In genomic region chr1:103643908-103644307, GRCh38 we compare ENCODE assay signal across 6 cellular contexts. TPM values are rescaled to one million over a fixed set of nuclear protein-coding genes. Genes with fewer than 3 reads are reported as not detected.
"Had no signal": no experiment of that assay in that cellular context is flagged by ENCODE, and none has a peak within 500 bp of the region (broad histone marks: within the 10 kb centered on the region; RNA-seq: fewer than 3 reads in every experiment).

No MANE protein-coding gene starts in this region.

RNA-seq across cellular contexts. Expression of gene AMY1A, which starts 11.7 kb away (rescaled TPM):
- total RNA-seq: M059J, PC-9, Right ventricle myocardium inferior, SJCRH30, SK-MEL-5 had no signal
- polyA plus RNA-seq: K562 had no signal

RNA-seq across cellular contexts. Expression of gene AMY2A, which starts 26.7 kb away (rescaled TPM):
- total RNA-seq: M059J, PC-9, Right ventricle myocardium inferior, SJCRH30, SK-MEL-5 had no signal
- polyA plus RNA-seq: K562 had no signal

RNA-seq across cellular contexts. Expression of gene AMY1B, which starts 52.1 kb away (rescaled TPM):
- total RNA-seq: K562, M059J, PC-9, Right ventricle myocardium inferior, SJCRH30, SK-MEL-5 had no signal
- polyA plus RNA-seq: K562 had no signal
